ENCODE assay signal across 18 cellular contexts in genomic region chr6:27517238-27517637, GRCh38. TPM values are rescaled to one million over a fixed set of nuclear protein-coding genes. Genes with fewer than 3 reads are reported as not detected.
DNase-seq lines count a peak whose midpoint lies in the region; ATAC-seq, FAIRE-seq and TF ChIP-seq lines count a peak whose summit lies in the region.
"Had no signal": no experiment of that assay in that cellular context is flagged by ENCODE, and none has a peak within 500 bp of the region (broad histone marks: within the 10 kb centered on the region; RNA-seq: fewer than 3 reads in every experiment).

No MANE protein-coding gene starts in this region.

- no peak for DNase-seq in T-helper 1 cell
- no peak for DNase-seq in HepG2 (ENCODE audit: low spot score)
- no peak for DNase-seq in right lobe of liver
- DNase-seq in neural progenitor cell (ENCODE audit: low spot score): no peak
- DNase-seq in Calu3: no peak
- DNase-seq: AML-193; CD4-positive, CD25-positive, alpha-beta regulatory T cell; COR-L47; DMS53; GF-D8 had no signal

- H3K27ac Mint-ChIP-seq in T-helper 1 cell treated with Interleukin-12 subunit alpha and Interleukin-12 subunit beta and Interleukin-4 antibody, amounts not matched to agents 30 μg/mL and 1 μg/mL, for 36 hours: no peak overlapping the region
- H3K27ac Mint-ChIP-seq in brain (no peak overlapping the region), neural progenitor cell (no peak overlapping the region), Calu3 (ENCODE audit: unreplicated experiment) (no peak overlapping the region)

- H3K9ac ChIP-seq in HepG2 (ENCODE audit: insufficient read depth, low read depth, low read length) (no peak overlapping the region), neural progenitor cell (no peak overlapping the region)
- H3K9ac ChIP-seq: BLaER1 had no signal

- peaks cover 59% of the 10 kb centered on the region for H3K27me3 Mint-ChIP-seq in T-helper 1 cell treated with Interleukin-12 subunit alpha and Interleukin-12 subunit beta and Interleukin-4 antibody, amounts not matched to agents 30 μg/mL and 1 μg/mL, for 36 hours (ENCODE audit: low read depth)
- peaks cover 60% of the 10 kb centered on the region for H3K27me3 Mint-ChIP-seq in brain
- H3K27me3 Mint-ChIP-seq in neural progenitor cell (ENCODE audit: insufficient read depth, low read depth): peaks cover 11% of the 10 kb centered on the region
- peaks cover 16% of the 10 kb centered on the region for H3K27me3 Mint-ChIP-seq in Calu3 (ENCODE audit: unreplicated experiment)

- H3K9me3 ChIP-seq in HepG2 (ENCODE audit: low read length) (no peaks in the 10 kb centered on the region), right lobe of liver (no peaks in the 10 kb centered on the region), neural progenitor cell (ENCODE audit: low read depth) (no peaks in the 10 kb centered on the region), gastroesophageal sphincter (no peaks in the 10 kb centered on the region)
- H3K9me3 ChIP-seq: BLaER1, HAP-1 had no signal

- in situ Hi-C loops in HepG2 (cut with HindIII; ENCODE audit: extremely low pct_ligation_motif_present, low pct_unique_long_range_greater_than_20kb): loop anchor here (5.0 to 25.0 kb wide), 4 partner anchors 95 to 1205 kb away; a partner anchor contains a TSS

- TF ChIP-seq POLR2A in HepG2 (IDR thresholded peaks at IDR 0.05; ENCODE audit: insufficient read depth in 1 of 2, low read depth in 2 of 2, low read length in 2 of 2): no peak
- no peak for TF ChIP-seq POLR2A in right lobe of liver (IDR thresholded peaks at IDR 0.05)
- TF ChIP-seq POLR2A in gastroesophageal sphincter (IDR thresholded peaks at IDR 0.05): no peak

- TF ChIP-seq EP300 in HepG2 (IDR thresholded peaks at IDR 0.05; ENCODE audit: low read depth in 2 of 2, low read length in 2 of 2) (no peak), HepG2 (CRISPR knock-in tag; IDR thresholded peaks at IDR 0.05; ENCODE audit: borderline replicate concordance) (no peak), gastroesophageal sphincter (IDR thresholded peaks at IDR 0.05) (no peak)

- peaks cover 5% of the 10 kb centered on the region for H3F3A ChIP-seq in neural progenitor cell (ENCODE audit: low read depth)

- H3K36me3 ChIP-seq in HepG2 (replicated peaks in 1 of 2; ENCODE audit: control insufficient read depth in 1 of 2, insufficient read depth in 2 of 2, low read length in 2 of 2): no peaks in the 10 kb centered on the region
- no peaks in the 10 kb centered on the region for H3K36me3 ChIP-seq in right lobe of liver
- no peaks in the 10 kb centered on the region for H3K36me3 ChIP-seq in neural progenitor cell
- no peaks in the 10 kb centered on the region for H3K36me3 ChIP-seq in gastroesophageal sphincter
- H3K36me3 ChIP-seq: BLaER1, HAP-1 had no signal

- H3K4me1 ChIP-seq in HepG2 (ENCODE audit: insufficient read depth, low read length) (peaks cover 19% of the 10 kb centered on the region), right lobe of liver (peaks cover 0 to 8% (median 4%) of the 10 kb centered on the region in 4 donors), neural progenitor cell (no peaks in the 10 kb centered on the region), gastroesophageal sphincter (peaks cover 0 to 18% (median 5%) of the 10 kb centered on the region in 3 donors)

- H3K36me3 Mint-ChIP-seq in T-helper 1 cell treated with Interleukin-12 subunit alpha and Interleukin-12 subunit beta and Interleukin-4 antibody, amounts not matched to agents 30 μg/mL and 1 μg/mL, for 36 hours (ENCODE audit: low read depth): peaks cover 2% of the 10 kb centered on the region
- H3K36me3 Mint-ChIP-seq in brain: no peaks in the 10 kb centered on the region
- H3K36me3 Mint-ChIP-seq in neural progenitor cell: no peaks in the 10 kb centered on the region
- H3K36me3 Mint-ChIP-seq in Calu3 (ENCODE audit: insufficient read depth, unreplicated experiment): peaks cover 19% of the 10 kb centered on the region
- H3K36me3 Mint-ChIP-seq: CD4-positive, CD25-positive, alpha-beta regulatory T cell had no signal

- H3K4me3 ChIP-seq in HepG2 (replicated peaks in 1 of 3; ENCODE audit: insufficient read depth in 1 of 3, low read depth in 2 of 3, low read length in 3 of 3) (no peak overlapping the region), right lobe of liver (no peak overlapping the region), neural progenitor cell (no peak overlapping the region), gastroesophageal sphincter (no peak overlapping the region)
- H3K4me3 ChIP-seq: HAP-1 had no signal

- POLR2A ChIA-PET in HepG2 (lab: Yijun Ruan, JAX): no interaction called here

- no peak for TF ChIP-seq CTCF in HepG2 (CRISPR knock-in tag; IDR thresholded peaks at IDR 0.05)
- TF ChIP-seq CTCF in right lobe of liver (IDR thresholded peaks at IDR 0.05): no peak
- no peak for TF ChIP-seq CTCF in brain (conservative IDR thresholded peaks at IDR 0.05)
- TF ChIP-seq CTCF in neural progenitor cell (IDR thresholded peaks at IDR 0.05): no peak
- TF ChIP-seq CTCF in Calu3 (IDR thresholded peaks at IDR 0.05; ENCODE audit: unreplicated experiment): no peak
- TF ChIP-seq CTCF in gastroesophageal sphincter (IDR thresholded peaks at IDR 0.05): no peak

- FAIRE-seq in HepG2 (lab: Jason Lieb, UNC): no peak
- FAIRE-seq: GM19239, H1, HTR-8/SVneo had no signal

- WGBS in HepG2 (ENCODE audit: low lambda C conversion rate): 62% methylated on average over 5 of the region's 5 CpGs
- 74% methylated on average over 5 of the region's 5 CpGs for WGBS in right lobe of liver (ENCODE audit: insufficient coverage, low coverage, low lambda C conversion rate, missing lambda C conversion rate)
- WGBS in gastroesophageal sphincter (ENCODE audit: low coverage in 1 of 2), 2 donors: 72 to 78% methylated on average over 2 to 5 of the region's 5 CpGs

- BruUV-seq in HepG2 (replicated peaks; lab: Mats Ljungman, UMichigan) (no TSS peak), Calu3 (replicated peaks; lab: Mats Ljungman, UMichigan) (no TSS peak)

- no peak for ATAC-seq in HepG2
- no peak for ATAC-seq in right lobe of liver
- ATAC-seq in gastroesophageal sphincter: no peak

- intact Hi-C loops in HepG2 (cut with micrococcal nuclease; ENCODE audit: unreplicated experiment) (loop anchor here (5.0 kb wide), 1 partner anchor 330 kb away; no protein-coding TSS in a partner anchor), right lobe of liver (cut with DNase I) (no loop called here), Calu3 (cut with micrococcal nuclease; ENCODE audit: unreplicated experiment) (loop anchor here (5.0 to 10.0 kb wide), 2 partner anchors 170 to 378 kb away; a partner anchor contains a TSS)

- CTCF ChIA-PET in HepG2 (lab: Yijun Ruan, JAX; ENCODE audit: low intra/inter-chr PET ratio, low total read pairs): interaction anchor here (2.9 kb wide), 1 partner anchor 93 kb away, joined by 21 read pairs; no protein-coding TSS in a partner anchor
- CTCF ChIA-PET in Calu3 (lab: Charles Lee): no interaction called here

- H3K79me2 ChIP-seq in HepG2 (ENCODE audit: insufficient read depth, low read length) (no peaks in the 10 kb centered on the region), neural progenitor cell (ENCODE audit: low read depth) (no peaks in the 10 kb centered on the region)

- no peak for TF ChIP-seq RAD21 in HepG2 (CRISPR knock-in tag; IDR thresholded peaks at IDR 0.05)

- H2AFZ ChIP-seq in HepG2 (ENCODE audit: low read length) (no peak overlapping the region), neural progenitor cell (replicated peaks) (no peak overlapping the region)

- H3K4me2 ChIP-seq in HepG2 (ENCODE audit: low read depth, low read length): no peak overlapping the region; the same call in 1 of the 2 replicates
- H3K4me2 ChIP-seq in neural progenitor cell: no peak overlapping the region

- H3K4me3 Mint-ChIP-seq in T-helper 1 cell treated with Interleukin-12 subunit alpha and Interleukin-12 subunit beta and Interleukin-4 antibody, amounts not matched to agents 30 μg/mL and 1 μg/mL, for 36 hours: peak overlapping the region; percentile 35
- peak overlapping the region; percentile 28 to 62 (median 59) for H3K4me3 Mint-ChIP-seq in brain
- H3K4me3 Mint-ChIP-seq in neural progenitor cell: peak overlapping the region; percentile 19
- no peak overlapping the region for H3K4me3 Mint-ChIP-seq in Calu3 (ENCODE audit: low read depth, unreplicated experiment)

- H4K20me1 ChIP-seq in HepG2 (ENCODE audit: insufficient read depth, low read length): no peaks in the 10 kb centered on the region
- H4K20me1 ChIP-seq in neural progenitor cell (ENCODE audit: low read depth): no peaks in the 10 kb centered on the region
- H4K20me1 ChIP-seq: BLaER1 had no signal

- no peaks in the 10 kb centered on the region for H3K9me3 Mint-ChIP-seq in T-helper 1 cell treated with Interleukin-12 subunit alpha and Interleukin-12 subunit beta and Interleukin-4 antibody, amounts not matched to agents 30 μg/mL and 1 μg/mL, for 36 hours
- H3K9me3 Mint-ChIP-seq in brain (peaks cover 0 to 4% (median 0%) of the 10 kb centered on the region in 5 experiments), neural progenitor cell (no peaks in the 10 kb centered on the region), Calu3 (ENCODE audit: low read depth, unreplicated experiment) (no peaks in the 10 kb centered on the region)

- H3K27ac ChIP-seq in HepG2 (ENCODE audit: extremely low read length, insufficient read depth, low read length): no peak overlapping the region
- no peak overlapping the region for H3K27ac ChIP-seq in right lobe of liver
- no peak overlapping the region for H3K27ac ChIP-seq in neural progenitor cell
- no peak overlapping the region for H3K27ac ChIP-seq in gastroesophageal sphincter
- H3K27ac ChIP-seq: BLaER1 had no signal

- H3K27me3 ChIP-seq in HepG2 (ENCODE audit: control insufficient read depth in 1 of 2, insufficient read depth in 2 of 2, low read length in 2 of 2) (peaks cover 2 to 25% of the 10 kb centered on the region in 2 experiments; a peak in 1 of 5 replicates), right lobe of liver (peaks cover 0 to 4% of the 10 kb centered on the region in 2 donors), neural progenitor cell (peaks cover 50% of the 10 kb centered on the region), gastroesophageal sphincter (peaks cover 31% of the 10 kb centered on the region)
- H3K27me3 ChIP-seq: BLaER1 had no signal

- H3K4me1 Mint-ChIP-seq in T-helper 1 cell treated with Interleukin-12 subunit alpha and Interleukin-12 subunit beta and Interleukin-4 antibody, amounts not matched to agents 30 μg/mL and 1 μg/mL, for 36 hours (ENCODE audit: low read depth): peaks cover 17% of the 10 kb centered on the region
- H3K4me1 Mint-ChIP-seq in brain (peaks cover 15% of the 10 kb centered on the region), neural progenitor cell (peaks cover 10% of the 10 kb centered on the region), Calu3 (ENCODE audit: low read depth, unreplicated experiment) (peaks cover 9% of the 10 kb centered on the region)

RNA-seq across cellular contexts. Expression of gene ZNF184, which starts 44.3 kb away (rescaled TPM):
- total RNA-seq in HepG2 (2016; rRNA removed; fragmentation: Illumina TruSeq; extraction: Trizol): 10.1 and 16.3 TPM in 2 replicates
- total RNA-seq in HepG2 (2016; cell fraction: cytosol; rRNA removed; fragmentation: Illumina TruSeq; extraction: Trizol; ENCODE audit: low read depth): 1.7 and 2.1 TPM in 2 replicates
- total RNA-seq in HepG2 (2016; cell fraction: insoluble cytoplasmic fraction; rRNA removed; fragmentation: Illumina TruSeq; extraction: Trizol): 9.5 and 17.4 TPM in 2 replicates
- total RNA-seq in HepG2 (2016; cell fraction: membrane; rRNA removed; fragmentation: Illumina TruSeq; extraction: Trizol): 5.1 and 6.1 TPM in 2 replicates
- total RNA-seq in HepG2 (2016; cell fraction: nucleus; rRNA removed; fragmentation: Illumina TruSeq; extraction: Trizol): 6.2 and 7.3 TPM in 2 replicates
- polyA plus RNA-seq in HepG2 (2011; rRNA removed): 2.0 and 2.1 TPM in 2 replicates
- polyA plus RNA-seq in HepG2 (2011; cell fraction: cytosol; rRNA removed): 0.93 and 1.5 TPM in 2 replicates
- 1.3 and 1.8 TPM in 2 replicates for polyA plus RNA-seq in HepG2 (2011; cell fraction: nucleus; rRNA removed)
- polyA plus RNA-seq in HepG2 (2012): 2.5 and 3.2 TPM in 2 replicates
- 0.42 and 0.44 TPM in 2 replicates for polyA plus RNA-seq in HepG2 (2016; cell fraction: cytosol; fragmentation: Illumina TruSeq; extraction: Trizol; ENCODE audit: low read depth)
- polyA plus RNA-seq in HepG2 (2016; cell fraction: insoluble cytoplasmic fraction; fragmentation: Illumina TruSeq; extraction: Trizol; ENCODE audit: low read depth): 9.4 and 9.9 TPM in 2 replicates
- 1.1 and 1.2 TPM in 2 replicates for polyA plus RNA-seq in HepG2 (2016; cell fraction: membrane; fragmentation: Illumina TruSeq; extraction: Trizol; ENCODE audit: low read depth)
- polyA plus RNA-seq in HepG2 (2016; cell fraction: nucleus; fragmentation: Illumina TruSeq; extraction: Trizol; ENCODE audit: insufficient read depth, low read depth): 5.7 and 6.6 TPM in 2 replicates
- polyA minus RNA-seq in HepG2 (2011; rRNA and poly(A)+ RNA removed; ENCODE audit: low replicate concordance): 1.1 and 4.3 TPM in 2 replicates
- polyA minus RNA-seq in HepG2 (2011; cell fraction: cytosol; rRNA and poly(A)+ RNA removed): 2.6 and 3.4 TPM in 2 replicates
- polyA minus RNA-seq in HepG2 (2011; cell fraction: nucleus; rRNA and poly(A)+ RNA removed): 8.9 and 10.2 TPM in 2 replicates
- 1 to 10 TPM; 1.1 to 1.8 (median 1.7) TPM for total RNA-seq in right lobe of liver
- polyA plus RNA-seq in brain (ENCODE audit: insufficient read depth, low read depth, low replicate concordance): 6.2 TPM
- 13.4 and 21.8 TPM in 2 replicates for total RNA-seq in neural progenitor cell (ENCODE audit: low replicate concordance)
- total RNA-seq in Calu3 (2022): 11.0 and 11.6 TPM in 2 replicates
- 1 to 10 TPM; 5.0 to 9.0 (median 8.5) TPM for total RNA-seq in gastroesophageal sphincter

Comparison
In these comparisons a context has a peak if more than half of its experiments do, and no peak if none do; other contexts are left out.
1. intact Hi-C loops: an anchor here in HepG2 (5.0 kb wide) and Calu3 (5.0 to 10.0 kb wide); none called in right lobe of liver.